In genomic region chr2:130416693-130417092, GRCh38 we compare ENCODE assay signal across 7 cellular contexts.
DNase-seq lines count a peak whose midpoint lies in the region; ATAC-seq and TF ChIP-seq lines count a peak whose summit lies in the region.
"Not testable (repeated sequence)": the region's sequence is repeated elsewhere in the genome, so short reads cannot be mapped to it uniquely, and the experiment has no call there.

No MANE protein-coding gene starts in this region.

- H3K4me3 Mint-ChIP-seq in activated CD4-positive, alpha-beta T cell treated with anti-CD3 and anti-CD28 coated beads for 36 hours; neural crest cell: not testable (repeated sequence)

- ATAC-seq in activated CD4-positive, alpha-beta T cell treated with anti-CD3 and anti-CD28 coated beads for 36 hours; Right ventricle myocardium superior (ENCODE audit: poor library complexity): not testable (repeated sequence)

- not testable (repeated sequence) for H3K27me3 Mint-ChIP-seq in activated CD4-positive, alpha-beta T cell treated with anti-CD3 and anti-CD28 coated beads for 36 hours; neural crest cell (ENCODE audit: low read depth)

- DNase-seq in GM13977 (ENCODE audit: low spot score) = not testable (repeated sequence)
- DNase-seq in activated CD4-positive, alpha-beta T cell treated with anti-CD3 and anti-CD28 coated beads for 36 hours = peak; percentile 56
- DNase-seq in activated T-cell treated with anti-CD3 and anti-CD28 coated beads for 48 hours (ENCODE audit: low read depth) (peak; percentile 11), adrenal gland (peak in 4 of 7 donors; percentile 18 to 57 (median 24)), Right ventricle myocardium superior (peak; percentile 16), neural crest cell (ENCODE audit: low read depth, low spot score) (peak; percentile 38)
- DNase-seq in stimulated activated CD4-positive, alpha-beta T cell treated with anti-CD3 and anti-CD28 coated beads, Interleukin-4, amount 100 ng/mL, for 1 hour = peak; percentile 5

- TF ChIP-seq CTCF in GM13977 (IDR thresholded peaks at IDR 0.05; ENCODE audit: extremely low read depth, insufficient read depth, missing control alignments) = peak; percentile 22
- not testable (repeated sequence) for TF ChIP-seq CTCF in adrenal gland (IDR thresholded peaks at IDR 0.05)
- TF ChIP-seq CTCF in neural crest cell (conservative IDR thresholded peaks at IDR 0.05) = peak; percentile 29

- H3K27ac Mint-ChIP-seq in activated CD4-positive, alpha-beta T cell treated with anti-CD3 and anti-CD28 coated beads for 36 hours; neural crest cell (ENCODE audit: unreplicated experiment): not testable (repeated sequence)

- H3K4me1 ChIP-seq in adrenal gland (replicated peaks in 1 of 2) = not testable (repeated sequence)

- not testable (repeated sequence) for H3K27me3 ChIP-seq in adrenal gland

- 80 to 88% (median 84%) methylated on average over 1 of the region's 1 CpG for WGBS in adrenal gland, 4 donors

- not testable (repeated sequence) for H3K36me3 Mint-ChIP-seq in activated CD4-positive, alpha-beta T cell treated with anti-CD3 and anti-CD28 coated beads for 36 hours (ENCODE audit: low read depth); neural crest cell (ENCODE audit: low read depth)

- not testable (repeated sequence) for H3K36me3 ChIP-seq in adrenal gland (replicated peaks in 1 of 2)

- not testable (repeated sequence) for H3K4me3 ChIP-seq in adrenal gland

- intact Hi-C loops in activated CD4-positive, alpha-beta T cell treated with anti-CD3 and anti-CD28 coated beads for 36 hours (cut with DNase I, micrococcal nuclease); adrenal gland (cut with DNase I); Right ventricle myocardium superior (cut with DNase I): not testable (repeated sequence)

- not testable (repeated sequence) for H3K27ac ChIP-seq in adrenal gland

- POLR2A ChIA-PET in activated CD4-positive, alpha-beta T cell treated with anti-CD3 and anti-CD28 coated beads for 36 hours (lab: Charles Lee) = not testable (repeated sequence)

- not testable (repeated sequence) for H3K9me3 ChIP-seq in adrenal gland (replicated peaks in 1 of 3)

- not testable (repeated sequence) for H3K4me1 Mint-ChIP-seq in activated CD4-positive, alpha-beta T cell treated with anti-CD3 and anti-CD28 coated beads for 36 hours; neural crest cell

- TF ChIP-seq POLR2A in adrenal gland (IDR thresholded peaks at IDR 0.05) = not testable (repeated sequence)

- not testable (repeated sequence) for H3K9me3 Mint-ChIP-seq in activated CD4-positive, alpha-beta T cell treated with anti-CD3 and anti-CD28 coated beads for 36 hours (ENCODE audit: low read depth); neural crest cell

- CTCF ChIA-PET in activated CD4-positive, alpha-beta T cell treated with anti-CD3 and anti-CD28 coated beads for 36 hours (lab: Charles Lee) = not testable (repeated sequence)

- in situ Hi-C loops in GM13977 (cut with MboI; ENCODE audit: low pct_unique_long_range_greater_than_20kb, low sequenced_read_pairs, unreplicated experiment) = not testable (repeated sequence)
